In the genomic region with DNA sequence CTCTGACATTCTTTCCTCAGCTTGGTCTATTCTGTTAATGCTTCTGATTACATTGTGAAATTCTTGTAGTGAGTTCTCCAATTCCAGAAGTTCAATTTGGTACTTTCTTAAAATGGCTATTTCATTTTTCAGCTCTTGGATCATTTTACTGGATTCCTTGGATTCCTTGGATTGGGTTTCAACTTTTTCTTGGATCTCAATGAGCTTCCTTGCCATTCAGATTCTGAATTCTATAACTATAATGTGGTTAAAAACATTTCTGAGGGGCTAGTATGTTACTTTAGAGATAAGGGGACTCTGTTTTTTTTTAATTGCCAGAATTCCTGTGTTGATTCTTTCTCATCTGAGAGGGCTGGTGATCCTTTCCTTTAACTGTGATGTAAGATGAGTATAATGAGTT, we compare ENCODE assay signal across 10 cellular contexts.
"Had no signal": no experiment of that assay in that cellular context is flagged by ENCODE, and none has a peak within 500 bp of the region (broad histone marks: within the 10 kb centered on the region; RNA-seq: fewer than 3 reads in every experiment).

No MANE protein-coding gene starts in this region.

- H3K9me3 ChIP-seq: HAP-1 had no signal

- H3K9ac ChIP-seq: GM23248 had no signal

- H3K4me3 ChIP-seq: GM23248, HAP-1, K562 had no signal

- ATAC-seq: HCT116, K562 had no signal

- H2AFZ ChIP-seq: GM23248 had no signal

- H3K27ac Mint-ChIP-seq: HFFc6 had no signal

- FAIRE-seq: HTR-8/SVneo, K562 had no signal

- H3K4me1 ChIP-seq: HAP-1 had no signal

- H3K4me3 Mint-ChIP-seq: HFFc6 had no signal

- DNase-seq: GM23248, GOT3, H7, HFFc6, IMR-90 had no signal

- H3K27ac ChIP-seq: GM23248, HL-60 had no signal

- H3K36me3 ChIP-seq: HAP-1 had no signal
